13 cellular contexts compared by ENCODE assay signal in genomic region chr2:128594953-128595677, GRCh38.
DNase-seq lines count a peak whose midpoint lies in the region; TF ChIP-seq lines count a peak whose summit lies in the region.
"Had no signal": no experiment of that assay in that cellular context is flagged by ENCODE, and none has a peak within 500 bp of the region (broad histone marks: within the 10 kb centered on the region; RNA-seq: fewer than 3 reads in every experiment).

No MANE protein-coding gene starts in this region.

- H3K4me1 Mint-ChIP-seq in osteocyte (ENCODE audit: unreplicated experiment) = no peaks in the 10 kb centered on the region
- H3K4me1 Mint-ChIP-seq in CD14-positive monocyte = no peaks in the 10 kb centered on the region
- H3K4me1 Mint-ChIP-seq: CD4-positive, CD25-positive, alpha-beta regulatory T cell had no signal

- TF ChIP-seq CTCF in brain microvascular endothelial cell (IDR thresholded peaks at IDR 0.05; ENCODE audit: low read depth, low read length, missing control alignments) = peak; percentile 2
- no peak for TF ChIP-seq CTCF in osteocyte (IDR thresholded peaks at IDR 0.05)
- TF ChIP-seq CTCF in GM10266 (IDR thresholded peaks at IDR 0.05; ENCODE audit: control insufficient read depth, insufficient read depth, low read depth, missing control alignments) = no peak
- TF ChIP-seq CTCF in CD14-positive monocyte (IDR thresholded peaks at IDR 0.05) = no peak

- no peak overlapping the region for H3K27ac Mint-ChIP-seq in osteocyte (ENCODE audit: unreplicated experiment)
- H3K27ac Mint-ChIP-seq in CD14-positive monocyte = peak overlapping the region in 1 of 7 donors; percentile 21
- H3K27ac Mint-ChIP-seq: activated CD8-positive, alpha-beta T cell treated with anti-CD3 and anti-CD28 coated beads, Interleukin-2, amount 10 ng/mL, durations not matched to agents 7 days and 5 days; CD4-positive, CD25-positive, alpha-beta regulatory T cell had no signal

- H3K9me3 Mint-ChIP-seq in osteocyte (ENCODE audit: unreplicated experiment) (no peaks in the 10 kb centered on the region), CD14-positive monocyte (no peaks in the 10 kb centered on the region)

- H3K27me3 Mint-ChIP-seq in osteocyte (ENCODE audit: unreplicated experiment) = no peaks in the 10 kb centered on the region
- peaks cover 0 to 11% (median 2%) of the 10 kb centered on the region in 3 donors for H3K27me3 Mint-ChIP-seq in CD14-positive monocyte (ENCODE audit: low read depth in 3 of 3)

- DNase-seq in DMS53 (lab: John Stamatoyannopoulos, UW) (peak; percentile 75), NCI-H146 treated with DMSO at 0.1 percent for 48 hours (lab: John Stamatoyannopoulos, UW; ENCODE audit: unreplicated experiment) (peak; percentile 87), brain microvascular endothelial cell (no peak), osteocyte (ENCODE audit: extremely low spot score, unreplicated experiment) (peak; percentile 68), GM10266 (ENCODE audit: extremely low spot score) (no peak), CD14-positive monocyte (ENCODE audit: low spot score) (no peak)
- no peak for DNase-seq in stimulated activated CD4-positive, alpha-beta T cell treated with anti-CD3 and anti-CD28 coated beads, Interleukin-4, amount 100 ng/mL, for 1 hour
- DNase-seq: activated CD8-positive, alpha-beta T cell treated with anti-CD3 and anti-CD28 coated beads, Interleukin-2, amount 10 ng/mL, durations not matched to agents 7 days and 5 days; activated gamma-delta T cell treated with Interleukin-2 at 50 U/mL for 16 hours; CD4-positive, CD25-positive, alpha-beta regulatory T cell; stimulated activated naive CD4-positive, alpha-beta T cell; T1000 had no signal

- in situ Hi-C loops in brain microvascular endothelial cell (cut with HindIII; ENCODE audit: low pct_ligation_motif_present, low sequenced_read_pairs) = no loop called here

- H3K4me3 Mint-ChIP-seq in osteocyte (ENCODE audit: unreplicated experiment) (no peak overlapping the region), CD14-positive monocyte (no peak overlapping the region)
- H3K4me3 Mint-ChIP-seq: activated CD8-positive, alpha-beta T cell treated with anti-CD3 and anti-CD28 coated beads, Interleukin-2, amount 10 ng/mL, durations not matched to agents 7 days and 5 days; CD4-positive, CD25-positive, alpha-beta regulatory T cell had no signal

- H3K36me3 ChIP-seq in brain microvascular endothelial cell (replicated peaks) = no peaks in the 10 kb centered on the region
- H3K36me3 ChIP-seq: gastroesophageal sphincter had no signal

- intact Hi-C loops in CD14-positive monocyte (cut with micrococcal nuclease) = no loop called here

- no peak overlapping the region for H3K27ac ChIP-seq in brain microvascular endothelial cell
- H3K27ac ChIP-seq: gastroesophageal sphincter had no signal

- H3K36me3 Mint-ChIP-seq in osteocyte (ENCODE audit: unreplicated experiment) = peaks cover 2% of the 10 kb centered on the region
- H3K36me3 Mint-ChIP-seq in CD14-positive monocyte = no peaks in the 10 kb centered on the region
- H3K36me3 Mint-ChIP-seq: CD4-positive, CD25-positive, alpha-beta regulatory T cell had no signal

- H3K4me3 ChIP-seq in brain microvascular endothelial cell (ENCODE audit: low read depth, low read length) = no peak overlapping the region
- H3K4me3 ChIP-seq: gastroesophageal sphincter had no signal

- H3K27me3 ChIP-seq in brain microvascular endothelial cell (replicated peaks) = no peaks in the 10 kb centered on the region
- H3K27me3 ChIP-seq: gastroesophageal sphincter had no signal

Comparison
In these comparisons a context has a peak if more than half of its experiments do, and no peak if none do; other contexts are left out.
1. DNase-seq: peak in DMS53 (single experiment), NCI-H146 treated with DMSO at 0.1 percent for 48 hours (single experiment) and osteocyte (single experiment); none in brain microvascular endothelial cell (single experiment), GM10266 (single experiment), CD14-positive monocyte (single experiment) and stimulated activated CD4-positive, alpha-beta T cell treated with anti-CD3 and anti-CD28 coated beads, Interleukin-4, amount 100 ng/mL, for 1 hour (single experiment).